In the genomic region with DNA sequence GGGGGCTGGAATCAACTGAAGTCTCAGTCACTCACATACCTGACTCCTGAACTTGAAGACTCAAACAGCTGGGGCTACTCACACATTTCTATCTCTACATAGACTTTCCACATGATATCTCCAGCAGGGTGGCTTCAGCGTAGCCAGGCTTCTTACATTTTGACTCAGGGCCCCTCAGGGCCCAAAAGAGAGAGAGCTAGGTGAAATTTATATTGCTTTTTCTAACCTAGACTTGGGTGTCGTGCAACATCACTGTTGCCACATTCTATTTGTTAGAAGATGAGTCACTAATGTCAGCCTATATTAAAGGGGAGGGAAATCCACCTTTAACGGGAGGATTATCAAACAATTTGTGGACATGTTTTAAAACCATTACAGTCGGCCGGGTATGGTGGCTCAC, we compare ENCODE assay signal across 16 cellular contexts.
DNase-seq lines count a peak whose midpoint lies in the region; ATAC-seq and TF ChIP-seq lines count a peak whose summit lies in the region.
"Had no signal": no experiment of that assay in that cellular context is flagged by ENCODE, and none has a peak within 500 bp of the region (broad histone marks: within the 10 kb centered on the region; RNA-seq: fewer than 3 reads in every experiment).

No MANE protein-coding gene starts in this region.

- H3K27me3 Mint-ChIP-seq in activated naive CD8-positive, alpha-beta T cell = no peaks in the 10 kb centered on the region
- no peaks in the 10 kb centered on the region for H3K27me3 Mint-ChIP-seq in activated naive CD8-positive, alpha-beta T cell treated with anti-CD3 and anti-CD28 coated beads, Interleukin-2, amount 50 U/mL, for 24 hours
- no peaks in the 10 kb centered on the region for H3K27me3 Mint-ChIP-seq in naive thymus-derived CD4-positive, alpha-beta T cell

- H3K4me2 ChIP-seq in OCI-LY7 (ENCODE audit: low read length) = no peak overlapping the region

- no peak overlapping the region for H3K4me3 Mint-ChIP-seq in activated naive CD8-positive, alpha-beta T cell
- H3K4me3 Mint-ChIP-seq in activated naive CD8-positive, alpha-beta T cell treated with anti-CD3 and anti-CD28 coated beads, Interleukin-2, amount 50 U/mL, for 24 hours = no peak overlapping the region
- no peak overlapping the region for H3K4me3 Mint-ChIP-seq in naive thymus-derived CD4-positive, alpha-beta T cell
- H3K4me3 Mint-ChIP-seq: CD8-positive, alpha-beta T cell; H9 had no signal

- peaks cover 34% of the 10 kb centered on the region for H3K36me3 Mint-ChIP-seq in activated naive CD8-positive, alpha-beta T cell
- peaks cover 42% of the 10 kb centered on the region for H3K36me3 Mint-ChIP-seq in activated naive CD8-positive, alpha-beta T cell treated with anti-CD3 and anti-CD28 coated beads, Interleukin-2, amount 50 U/mL, for 24 hours (ENCODE audit: low read depth)
- H3K36me3 Mint-ChIP-seq in naive thymus-derived CD4-positive, alpha-beta T cell = peaks cover 13 to 69% (median 62%) of the 10 kb centered on the region in 5 donors

- H3K9me2 ChIP-seq in OCI-LY7 (ENCODE audit: insufficient read depth, low read length) = no peaks in the 10 kb centered on the region

- no peak for DNase-seq in activated naive CD8-positive, alpha-beta T cell treated with anti-CD3 and anti-CD28 coated beads, Interleukin-2, amount 50 U/mL, for 24 hours
- DNase-seq in RWPE1 (ENCODE audit: low spot score) (peak; percentile 11), NCI-H345 (lab: John Stamatoyannopoulos, UW) (no peak), T-helper 9 cell (no peak), OCI-LY7 (ENCODE audit: low spot score) (no peak)
- no peak for DNase-seq in naive thymus-derived CD4-positive, alpha-beta T cell
- DNase-seq: BE2C; CD8-positive, alpha-beta T cell; COR-L47; DMS153; DMS79 treated with DMSO at 0.1 percent for 48 hours; EL; GOT3; H9 had no signal

- no TSS peak for BruUV-seq in OCI-LY7 (replicated peaks; lab: Mats Ljungman, UMichigan)

- H3K4me3 ChIP-seq in naive thymus-derived CD4-positive, alpha-beta T cell (ENCODE audit: low read length) = no peak overlapping the region
- no peak overlapping the region for H3K4me3 ChIP-seq in OCI-LY7 (ENCODE audit: low read depth, low read length, poor library complexity, severe bottlenecking)

- POLR2A ChIA-PET in RWPE1 (lab: Yijun Ruan, JAX; ENCODE audit: low non-redundant PET) (no interaction called here), OCI-LY7 (lab: Charles Lee) (interaction anchor here (0.7 to 1.5 kb wide), 3 partner anchors 67 to 126 kb away, joined by 3 to 4 read pairs (median 4); no protein-coding TSS in a partner anchor)
- POLR2A ChIA-PET in naive thymus-derived CD4-positive, alpha-beta T cell (lab: Charles Lee) = no interaction called here

- H3K27ac ChIP-seq in RWPE1 (no peak overlapping the region), OCI-LY7 (ENCODE audit: low read depth, low read length, poor library complexity, severe bottlenecking) (no peak overlapping the region)
- H3K27ac ChIP-seq in naive thymus-derived CD4-positive, alpha-beta T cell (ENCODE audit: low read depth, low read length) = no peak overlapping the region
- H3K27ac ChIP-seq: C4-2B had no signal

- CTCF ChIA-PET in RWPE1 (lab: Yijun Ruan, JAX) = no interaction called here
- CTCF ChIA-PET in naive thymus-derived CD4-positive, alpha-beta T cell (lab: Charles Lee) = no interaction called here
- CTCF ChIA-PET in OCI-LY7 (lab: Charles Lee; ENCODE audit: unreplicated experiment) = no interaction called here

- no peak overlapping the region for H2AFZ ChIP-seq in OCI-LY7 (ENCODE audit: low read length)

- no peaks in the 10 kb centered on the region for H3K4me1 ChIP-seq in naive thymus-derived CD4-positive, alpha-beta T cell (ENCODE audit: control insufficient read depth in 2 of 2, insufficient read depth in 2 of 2, low read length in 2 of 2)
- no peaks in the 10 kb centered on the region for H3K4me1 ChIP-seq in OCI-LY7 (ENCODE audit: insufficient read depth, low read length, poor library complexity, severe bottlenecking)
- H3K4me1 ChIP-seq: BE2C had no signal

- no peaks in the 10 kb centered on the region for H4K20me1 ChIP-seq in OCI-LY7 (ENCODE audit: insufficient read depth, low read length)

- no peaks in the 10 kb centered on the region for H3K9me3 ChIP-seq in naive thymus-derived CD4-positive, alpha-beta T cell (ENCODE audit: control insufficient read depth in 2 of 3, low read length in 3 of 3)
- 0 out of 2 replicates have a peak, but pooled peaks cover 5% of the 10 kb centered on the region for H3K9me3 ChIP-seq in OCI-LY7 (ENCODE audit: low read length)
- H3K9me3 ChIP-seq: BE2C had no signal

- TF ChIP-seq CTCF in RWPE1 (conservative IDR thresholded peaks at IDR 0.05; ENCODE audit: low read depth) = no peak
- TF ChIP-seq CTCF in OCI-LY7 (conservative IDR thresholded peaks at IDR 0.05; ENCODE audit: low read length) = no peak

- peaks cover 0 to 42% (median 9%) of the 10 kb centered on the region in 3 experiments for H3K36me3 ChIP-seq in naive thymus-derived CD4-positive, alpha-beta T cell (ENCODE audit: control insufficient read depth in 2 of 3, insufficient read depth in 3 of 3, low read length in 3 of 3)
- H3K36me3 ChIP-seq in OCI-LY7 (ENCODE audit: insufficient read depth, low read length) = peaks cover 26% of the 10 kb centered on the region
- H3K36me3 ChIP-seq: BE2C had no signal

- H3K4me1 Mint-ChIP-seq in activated naive CD8-positive, alpha-beta T cell (ENCODE audit: low read depth) = peaks cover 28% of the 10 kb centered on the region
- peaks cover 16% of the 10 kb centered on the region for H3K4me1 Mint-ChIP-seq in activated naive CD8-positive, alpha-beta T cell treated with anti-CD3 and anti-CD28 coated beads, Interleukin-2, amount 50 U/mL, for 24 hours
- H3K4me1 Mint-ChIP-seq in naive thymus-derived CD4-positive, alpha-beta T cell = peaks cover 18 to 55% (median 47%) of the 10 kb centered on the region in 7 donors
- H3K4me1 Mint-ChIP-seq: H9 had no signal

- no peak for ATAC-seq in activated naive CD8-positive, alpha-beta T cell treated with anti-CD3 and anti-CD28 coated beads, Interleukin-2, amount 50 U/mL, for 24 hours
- no peak for ATAC-seq in naive thymus-derived CD4-positive, alpha-beta T cell
- ATAC-seq: CD8-positive, alpha-beta T cell had no signal

- peak overlapping the region; percentile 58 for H3K27ac Mint-ChIP-seq in activated naive CD8-positive, alpha-beta T cell
- no peak overlapping the region for H3K27ac Mint-ChIP-seq in activated naive CD8-positive, alpha-beta T cell treated with anti-CD3 and anti-CD28 coated beads, Interleukin-2, amount 50 U/mL, for 24 hours
- H3K27ac Mint-ChIP-seq in naive thymus-derived CD4-positive, alpha-beta T cell = peak overlapping the region in 6 of 9 donors; percentile 1 to 76 (median 52)
- H3K27ac Mint-ChIP-seq: H9 had no signal

- no peaks in the 10 kb centered on the region for H3K27me3 ChIP-seq in naive thymus-derived CD4-positive, alpha-beta T cell (ENCODE audit: control insufficient read depth in 2 of 2, insufficient read depth in 2 of 2, low read length in 2 of 2)
- H3K27me3 ChIP-seq: BE2C had no signal

- no peaks in the 10 kb centered on the region for H3K79me2 ChIP-seq in OCI-LY7 (ENCODE audit: insufficient read depth, low read depth, low read length)

- intact Hi-C loops in naive thymus-derived CD4-positive, alpha-beta T cell (cut with micrococcal nuclease) = no loop called here
- intact Hi-C loops in OCI-LY7 (cut with micrococcal nuclease; ENCODE audit: unreplicated experiment) = no loop called here

- peaks cover 4% of the 10 kb centered on the region for H3K9me3 Mint-ChIP-seq in activated naive CD8-positive, alpha-beta T cell (ENCODE audit: low read depth)
- peaks cover 3% of the 10 kb centered on the region for H3K9me3 Mint-ChIP-seq in activated naive CD8-positive, alpha-beta T cell treated with anti-CD3 and anti-CD28 coated beads, Interleukin-2, amount 50 U/mL, for 24 hours
- H3K9me3 Mint-ChIP-seq in naive thymus-derived CD4-positive, alpha-beta T cell = peaks cover 0 to 18% (median 0%) of the 10 kb centered on the region in 11 donors
